In the genomic region with DNA sequence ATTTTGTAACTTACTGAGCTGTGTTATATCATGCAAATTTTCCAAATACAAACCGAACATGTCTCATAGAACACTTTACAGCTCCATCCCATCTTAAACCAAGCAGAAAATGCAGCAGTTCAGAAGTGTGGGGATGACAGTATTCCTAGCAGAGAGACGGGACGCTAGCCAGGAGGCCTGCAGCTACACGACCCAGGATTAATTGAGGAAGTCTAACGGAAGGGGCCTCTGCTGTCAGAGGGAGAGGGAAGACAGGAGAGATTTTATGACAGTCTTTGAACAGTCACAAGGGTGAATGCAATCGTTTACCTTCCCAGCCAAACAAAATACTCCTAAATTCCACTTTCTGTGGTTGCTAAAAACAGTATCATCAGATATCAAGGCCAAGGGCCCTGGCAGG, we compare ENCODE assay signal across 28 cellular contexts.
"Had no signal": no experiment of that assay in that cellular context is flagged by ENCODE, and none has a peak within 500 bp of the region (broad histone marks: within the 10 kb centered on the region; RNA-seq: fewer than 3 reads in every experiment).

No MANE protein-coding gene starts in this region.

- H3K4me3 Mint-ChIP-seq: activated CD4-positive, alpha-beta T cell treated with anti-CD3 and anti-CD28 coated beads, Interleukin-2, amount 10 ng/mL, durations not matched to agents 24 days and 14 days; activated CD8-positive, alpha-beta memory T cell treated with anti-CD3 and anti-CD28 coated beads, Interleukin-2, amount 10 ng/mL, durations not matched to agents 7 days and 5 days; activated CD8-positive, alpha-beta T cell treated with anti-CD3 and anti-CD28 coated beads for 36 hours; activated naive CD4-positive, alpha-beta T cell treated with anti-CD3 and anti-CD28 coated beads, Interleukin-2, amount 50 U/mL, for 24 hours; central memory CD8-positive, alpha-beta T cell; endodermal cell; naive thymus-derived CD8-positive, alpha-beta T cell; stimulated activated naive CD8-positive, alpha-beta T cell treated with anti-CD3 and anti-CD28 coated beads, Interleukin-15, Interleukin-2, amounts not matched to agents 100 ng/mL and 50 ng/mL, for 24 hours had no signal

- H3K4me1 Mint-ChIP-seq: activated CD4-positive, alpha-beta T cell treated with anti-CD3 and anti-CD28 coated beads, Interleukin-2, amount 10 ng/mL, durations not matched to agents 24 days and 14 days; activated CD8-positive, alpha-beta memory T cell treated with anti-CD3 and anti-CD28 coated beads, Interleukin-2, amount 10 ng/mL, durations not matched to agents 7 days and 5 days; activated naive CD4-positive, alpha-beta T cell treated with anti-CD3 and anti-CD28 coated beads, Interleukin-2, amount 50 U/mL, for 24 hours; central memory CD8-positive, alpha-beta T cell; naive thymus-derived CD8-positive, alpha-beta T cell had no signal

- DNase-seq: activated CD4-positive, alpha-beta T cell treated with anti-CD3 and anti-CD28 coated beads, Interleukin-2, amount 10 ng/mL, durations not matched to agents 24 days and 14 days; activated CD8-positive, alpha-beta memory T cell treated with anti-CD3 and anti-CD28 coated beads, Interleukin-2, amount 10 ng/mL, durations not matched to agents 7 days and 5 days; activated CD8-positive, alpha-beta T cell treated with anti-CD3 and anti-CD28 coated beads for 36 hours; activated gamma-delta T cell treated with Interleukin-2 at 50 U/mL for 16 hours; activated T-cell treated with anti-CD3 and anti-CD28 coated beads for 4 hours; endodermal cell; foreskin fibroblast; heart right ventricle; islet precursor cell; left colon; naive thymus-derived CD8-positive, alpha-beta T cell; ovary; psoas muscle; spleen; stimulated activated CD4-positive, alpha-beta T cell treated with anti-CD3 and anti-CD28 coated beads, Interleukin-4, amount 100 ng/mL, for 4 hours; substantia nigra had no signal

- H3K9me3 Mint-ChIP-seq: activated CD4-positive, alpha-beta T cell treated with anti-CD3 and anti-CD28 coated beads, Interleukin-2, amount 10 ng/mL, durations not matched to agents 24 days and 14 days; activated CD8-positive, alpha-beta T cell treated with anti-CD3 and anti-CD28 coated beads for 36 hours had no signal

- H3K27ac Mint-ChIP-seq: activated CD4-positive, alpha-beta T cell treated with anti-CD3 and anti-CD28 coated beads, Interleukin-2, amount 10 ng/mL, durations not matched to agents 24 days and 14 days; activated CD8-positive, alpha-beta memory T cell treated with anti-CD3 and anti-CD28 coated beads, Interleukin-2, amount 10 ng/mL, durations not matched to agents 7 days and 5 days; activated CD8-positive, alpha-beta T cell treated with anti-CD3 and anti-CD28 coated beads for 36 hours; activated naive CD4-positive, alpha-beta T cell treated with anti-CD3 and anti-CD28 coated beads, Interleukin-2, amount 50 U/mL, for 24 hours; endodermal cell; naive thymus-derived CD8-positive, alpha-beta T cell; stimulated activated naive CD8-positive, alpha-beta T cell treated with anti-CD3 and anti-CD28 coated beads, Interleukin-15, Interleukin-2, amounts not matched to agents 100 ng/mL and 50 ng/mL, for 24 hours had no signal

- H3K4me1 ChIP-seq: ascending aorta, heart right ventricle, psoas muscle, right atrium auricular region, spleen had no signal

- H3K9me3 ChIP-seq: ascending aorta, neutrophil, psoas muscle, right atrium auricular region, thyroid gland had no signal

- H3K36me3 ChIP-seq: ascending aorta, heart right ventricle, neutrophil, ovary, right atrium auricular region, spleen, thyroid gland had no signal

- ATAC-seq: activated CD4-positive, CD25-positive, alpha-beta regulatory T cell treated with anti-CD3 and anti-CD28 coated beads, Interleukin-2, amount 50 U/mL, for 24 hours; activated CD8-positive, alpha-beta memory T cell treated with anti-CD3 and anti-CD28 coated beads, Interleukin-2, amount 10 ng/mL, durations not matched to agents 7 days and 5 days; activated CD8-positive, alpha-beta T cell treated with anti-CD3 and anti-CD28 coated beads for 36 hours; heart right ventricle; left colon; naive thymus-derived CD8-positive, alpha-beta T cell; psoas muscle had no signal

- H3K27me3 Mint-ChIP-seq: activated CD4-positive, alpha-beta T cell treated with anti-CD3 and anti-CD28 coated beads, Interleukin-2, amount 10 ng/mL, durations not matched to agents 24 days and 14 days; activated CD8-positive, alpha-beta memory T cell treated with anti-CD3 and anti-CD28 coated beads, Interleukin-2, amount 10 ng/mL, durations not matched to agents 7 days and 5 days; activated CD8-positive, alpha-beta T cell treated with anti-CD3 and anti-CD28 coated beads for 36 hours; activated naive CD4-positive, alpha-beta T cell treated with anti-CD3 and anti-CD28 coated beads, Interleukin-2, amount 50 U/mL, for 24 hours; central memory CD8-positive, alpha-beta T cell; naive thymus-derived CD8-positive, alpha-beta T cell; stimulated activated naive CD8-positive, alpha-beta T cell treated with anti-CD3 and anti-CD28 coated beads, Interleukin-15, Interleukin-2, amounts not matched to agents 100 ng/mL and 50 ng/mL, for 24 hours had no signal

- H3K27me3 ChIP-seq: ascending aorta, heart right ventricle, neutrophil, ovary, right atrium auricular region, spleen, thyroid gland had no signal

- H3K27ac ChIP-seq: ascending aorta, coronary artery, epithelial cell of prostate, heart right ventricle, neutrophil, ovary, psoas muscle, right atrium auricular region, spleen, thyroid gland, VCaP had no signal

- H3K4me3 ChIP-seq: ascending aorta, coronary artery, heart right ventricle, lung, ovary, psoas muscle, right atrium auricular region, spleen, thyroid gland had no signal

- H3K36me3 Mint-ChIP-seq: activated CD8-positive, alpha-beta memory T cell treated with anti-CD3 and anti-CD28 coated beads, Interleukin-2, amount 10 ng/mL, durations not matched to agents 7 days and 5 days; activated naive CD4-positive, alpha-beta T cell treated with anti-CD3 and anti-CD28 coated beads, Interleukin-2, amount 50 U/mL, for 24 hours; naive thymus-derived CD8-positive, alpha-beta T cell had no signal
